ENCODE assay signal across 1 cellular context in genomic region chr7:130112662-130113425, GRCh38.
A peak's percentile ranks its signal among the peaks of the same experiment; 100 is the strongest.
TF ChIP-seq lines count a peak whose summit lies in the region.

No MANE protein-coding gene starts in this region.

TF ChIP-seq in K562, 482 proteins besides CTCF, POLR2A, EP300 and RAD21:
- TF ChIP-seq GATAD2A (IDR thresholded peaks at IDR 0.05): no peak
- 0 out of 2 replicates have a peak, but pooled peaks have one; percentile 23 for TF ChIP-seq CC2D1A (IDR thresholded peaks at IDR 0.05)
- TF ChIP-seq CBX1 (IDR thresholded peaks at IDR 0.05; ENCODE audit: low read depth): no peak
- TF ChIP-seq HDAC8 (tag; IDR thresholded peaks at IDR 0.05): no peak
- no peak for TF ChIP-seq CCAR2 (IDR thresholded peaks at IDR 0.05; ENCODE audit: low read depth, low read length)
- no peak for TF ChIP-seq SRSF9 (IDR thresholded peaks at IDR 0.05; ENCODE audit: borderline replicate concordance, low read depth, low read length)
- no peak for TF ChIP-seq MAFF (IDR thresholded peaks at IDR 0.05; ENCODE audit: low read length)
- no peak for TF ChIP-seq HDAC2 (IDR thresholded peaks at IDR 0.05)
- TF ChIP-seq PTTG1 (tag; IDR thresholded peaks at IDR 0.05; ENCODE audit: low read depth): no peak
- peak; percentile 43; the same call in 1 of the 2 replicates for TF ChIP-seq EHMT2 (IDR thresholded peaks at IDR 0.05)
- no peak for TF ChIP-seq SFPQ (IDR thresholded peaks at IDR 0.05; ENCODE audit: low read depth, low read length)
